Comparison of ENCODE assay signal across 14 cellular contexts in the genomic region with DNA sequence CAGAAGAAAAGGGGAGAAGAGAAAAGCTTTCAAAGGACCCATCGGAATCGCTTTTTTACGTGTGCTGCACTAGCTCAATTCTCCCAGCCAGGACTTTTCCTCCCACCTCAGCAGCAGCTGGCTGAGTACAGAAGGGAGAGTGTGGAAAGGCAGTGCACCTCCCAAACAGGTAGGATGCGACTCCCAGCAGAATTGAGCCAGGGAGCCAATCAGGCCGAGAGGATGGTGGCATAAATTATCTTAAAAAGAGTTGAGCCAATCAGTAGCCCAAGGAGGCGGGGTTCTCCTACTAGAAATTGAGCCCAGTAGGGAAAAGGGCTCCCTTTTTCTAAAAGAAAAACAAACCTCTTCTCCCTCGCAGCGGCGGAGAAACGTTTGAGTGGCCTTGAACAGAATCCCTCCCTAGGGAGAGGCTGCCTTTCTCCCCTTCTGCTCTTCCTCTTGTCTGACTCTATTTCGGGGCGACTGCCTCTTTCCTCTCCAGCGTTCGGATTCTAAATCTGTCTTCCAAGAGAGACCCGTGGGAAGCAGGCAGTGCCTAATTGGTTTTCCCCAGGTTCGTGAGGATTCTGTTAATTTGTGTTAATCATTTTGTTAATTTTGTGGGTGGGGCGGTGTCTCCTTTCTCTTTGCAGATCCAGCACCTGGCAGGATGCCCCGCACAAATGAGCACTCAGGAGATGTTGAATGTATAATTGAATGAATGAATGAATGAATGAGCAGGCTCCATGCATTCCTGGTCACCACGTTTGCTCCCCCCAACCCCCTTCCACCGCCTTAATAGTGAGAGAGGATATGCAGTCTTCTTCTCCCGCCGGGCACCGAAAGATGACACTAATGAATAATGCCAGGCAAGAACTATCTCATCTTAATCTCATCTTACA. TPM values are rescaled to one million over a fixed set of nuclear protein-coding genes. Genes with fewer than 3 reads are reported as not detected.
DNase-seq lines count a peak whose midpoint lies in the region; ATAC-seq, FAIRE-seq and TF ChIP-seq lines count a peak whose summit lies in the region.
"Had no signal": no experiment of that assay in that cellular context is flagged by ENCODE, and none has a peak within 500 bp of the region (broad histone marks: within the 10 kb centered on the region; RNA-seq: fewer than 3 reads in every experiment).

Gene GABRG1 (minus strand): TSS at position 183 of the 884 bp plus-strand sequence. CDS start 141 bp downstream, at position 42.

- H2AFZ ChIP-seq in neuronal stem cell (ENCODE audit: low read length) (peak within 1 kb of the TSS; percentile 23), PC-3 (ENCODE audit: low read length) (no peak within 1 kb of the TSS)

- H3K18ac ChIP-seq in neuronal stem cell (ENCODE audit: low read length): no peak within 1 kb of the TSS

- no peak within 1 kb of the TSS for H3K4ac ChIP-seq in neuronal stem cell (ENCODE audit: low read length)

- POLR2A ChIA-PET in PC-3 (lab: Charles Lee; ENCODE audit: unreplicated experiment): no interaction called here

- no peak within 1 kb of the TSS for H3K27ac Mint-ChIP-seq in natural killer cell treated with Interleukin-12 subunit alpha and Interleukin-12 subunit beta and Interleukin-15 and Interleukin-18, amount 100 ng/mL, for 72 hours

- H2BK5ac ChIP-seq in neuronal stem cell (ENCODE audit: low read length): no peak within 1 kb of the TSS

- no peak within 1 kb of the TSS for H2BK15ac ChIP-seq in neuronal stem cell (ENCODE audit: low read length)

- no peak for FAIRE-seq in frontal cortex (lab: Jason Lieb, UNC)

- no peak within 1 kb of the TSS for H2AK5ac ChIP-seq in neuronal stem cell (ENCODE audit: low read depth, low read length)

- DNase-seq in COR-L47 (lab: John Stamatoyannopoulos, UW) (peak; percentile 37), NCI-H2171 (lab: John Stamatoyannopoulos, UW) (peak; percentile 47), frontal cortex (ENCODE audit: low spot score in 2 of 2) (no peak), neuronal stem cell (ENCODE audit: low spot score) (peak; percentile 15), PC-3 (no peak), NCI-H1048 (lab: John Stamatoyannopoulos, UW) (no peak)
- DNase-seq in natural killer cell treated with Interleukin-12 subunit alpha and Interleukin-12 subunit beta and Interleukin-15 and Interleukin-18, amount 100 ng/mL, for 72 hours (ENCODE audit: low spot score): no peak
- no peak for DNase-seq in activated T-cell treated with anti-CD3 and anti-CD28 coated beads, Interleukin-2, amount 50 U/mL, for 4 hours
- DNase-seq: activated CD4-positive, alpha-beta T cell treated with anti-CD3 and anti-CD28 coated beads for 1 hour; HCEC 1CT; NCI-H2227 treated with DMSO at 0.1 percent for 48 hours had no signal

- no peak within 1 kb of the TSS for H3K14ac ChIP-seq in neuronal stem cell (ENCODE audit: low read length)

- BruUV-seq in PC-3 (replicated peaks; lab: Mats Ljungman, UMichigan): no TSS peak

- no peak for ATAC-seq in natural killer cell treated with Interleukin-12 subunit alpha and Interleukin-12 subunit beta and Interleukin-15 and Interleukin-18, amount 100 ng/mL, for 72 hours
- ATAC-seq in PC-3: no peak
- no peak for ATAC-seq in activated T-cell treated with anti-CD3 and anti-CD28 coated beads, Interleukin-2, amount 50 U/mL, for 4 hours
- ATAC-seq: sciatic nerve had no signal

- intact Hi-C loops in PC-3 (cut with micrococcal nuclease): no loop called here

- H2BK120ac ChIP-seq in neuronal stem cell (ENCODE audit: low read depth, low read length): no peak within 1 kb of the TSS

- H3K9me3 ChIP-seq in neuronal stem cell (replicated peaks in 1 of 2; ENCODE audit: control insufficient read depth in 2 of 2, insufficient read depth in 1 of 2, low read depth in 1 of 2, low read length in 2 of 2) (no peaks in the 10 kb centered on the region), PC-3 (ENCODE audit: low read length) (no peaks in the 10 kb centered on the region)
- H3K9me3 ChIP-seq: SJSA1 had no signal

- H3K4me3 ChIP-seq in neuronal stem cell (ENCODE audit: low read length in 2 of 2) (peak within 1 kb of the TSS in 1 of 2 donors; percentile 57), PC-3 (ENCODE audit: low read length) (no peak within 1 kb of the TSS)
- H3K4me3 ChIP-seq: SJSA1 had no signal

- no peak within 1 kb of the TSS for H3K23ac ChIP-seq in neuronal stem cell (ENCODE audit: low read depth, low read length, poor library complexity)

- peaks cover 0 to 19% (median 6%) of the 10 kb centered on the region in 3 experiments for H3K27me3 ChIP-seq in neuronal stem cell (ENCODE audit: control insufficient read depth in 3 of 3, insufficient read depth in 3 of 3, low read depth in 1 of 3, low read length in 3 of 3)
- 0 out of 2 replicates have a peak, but pooled peaks cover 11% of the 10 kb centered on the region for H3K27me3 ChIP-seq in PC-3 (ENCODE audit: low read length)
- H3K27me3 ChIP-seq: SJSA1 had no signal

- no peak within 1 kb of the TSS for H3K4me3 Mint-ChIP-seq in natural killer cell treated with Interleukin-12 subunit alpha and Interleukin-12 subunit beta and Interleukin-15 and Interleukin-18, amount 100 ng/mL, for 72 hours
- no peak within 1 kb of the TSS for H3K4me3 Mint-ChIP-seq in activated T-cell treated with anti-CD3 and anti-CD28 coated beads, Interleukin-2, amount 50 U/mL, for 4 hours

- no peaks in the 10 kb centered on the region for H3K36me3 Mint-ChIP-seq in natural killer cell treated with Interleukin-12 subunit alpha and Interleukin-12 subunit beta and Interleukin-15 and Interleukin-18, amount 100 ng/mL, for 72 hours
- H3K36me3 Mint-ChIP-seq in activated T-cell treated with anti-CD3 and anti-CD28 coated beads, Interleukin-2, amount 50 U/mL, for 4 hours (ENCODE audit: insufficient read depth): no peaks in the 10 kb centered on the region

- no CpG with 5 or more reads among the region's 23 CpGs for WGBS in neuronal stem cell (ENCODE audit: extremely low coverage in 2 of 2, insufficient read length in 2 of 2, insufficient replicate concordance in 1 of 2), 2 donors

- H3K79me2 ChIP-seq in PC-3 (ENCODE audit: low read length): no peaks in the 10 kb centered on the region

- H4K91ac ChIP-seq in neuronal stem cell (ENCODE audit: low read depth, low read length, poor library complexity): no peak within 1 kb of the TSS

- no peaks in the 10 kb centered on the region for H3K9me2 ChIP-seq in PC-3 (replicated peaks; ENCODE audit: low read length)

- no peak within 1 kb of the TSS for H2BK12ac ChIP-seq in neuronal stem cell (ENCODE audit: low read length)

- no peaks in the 10 kb centered on the region for H3K79me1 ChIP-seq in neuronal stem cell (ENCODE audit: low read depth, low read length)

- H3K27ac ChIP-seq in neuronal stem cell (replicated peaks; ENCODE audit: low read length): no peak within 1 kb of the TSS
- H3K27ac ChIP-seq in PC-3 (ENCODE audit: low read length): no peak within 1 kb of the TSS
- H3K27ac ChIP-seq: SJSA1 had no signal

- CTCF ChIA-PET in PC-3 (lab: Charles Lee): no interaction called here

- peaks cover 20% of the 10 kb centered on the region for H3K9me3 Mint-ChIP-seq in natural killer cell treated with Interleukin-12 subunit alpha and Interleukin-12 subunit beta and Interleukin-15 and Interleukin-18, amount 100 ng/mL, for 72 hours
- H3K9me3 Mint-ChIP-seq in activated T-cell treated with anti-CD3 and anti-CD28 coated beads, Interleukin-2, amount 50 U/mL, for 4 hours: peaks cover 2% of the 10 kb centered on the region

- H3K4me1 ChIP-seq in neuronal stem cell (ENCODE audit: control insufficient read depth in 2 of 2, insufficient read depth in 1 of 2, low read depth in 1 of 2, low read length in 2 of 2): peaks cover 0 to 6% of the 10 kb centered on the region in 2 donors
- no peaks in the 10 kb centered on the region for H3K4me1 ChIP-seq in PC-3 (ENCODE audit: insufficient read depth, low read length)
- H3K4me1 ChIP-seq: SJSA1 had no signal

- H4K8ac ChIP-seq in neuronal stem cell (ENCODE audit: low read depth, low read length): no peak within 1 kb of the TSS

- H4K20me1 ChIP-seq in PC-3 (ENCODE audit: low read length): no peaks in the 10 kb centered on the region

- H3K4me1 Mint-ChIP-seq in natural killer cell treated with Interleukin-12 subunit alpha and Interleukin-12 subunit beta and Interleukin-15 and Interleukin-18, amount 100 ng/mL, for 72 hours (ENCODE audit: low read depth in 2 of 2): no peaks in the 10 kb centered on the region
- H3K4me1 Mint-ChIP-seq in activated T-cell treated with anti-CD3 and anti-CD28 coated beads, Interleukin-2, amount 50 U/mL, for 4 hours (ENCODE audit: low read depth): no peaks in the 10 kb centered on the region

- H3K9ac ChIP-seq in neuronal stem cell (ENCODE audit: low read depth, low read length, poor library complexity) (no peak within 1 kb of the TSS), PC-3 (ENCODE audit: low read length) (no peak within 1 kb of the TSS)

- TF ChIP-seq CTCF in PC-3 (conservative IDR thresholded peaks at IDR 0.05; ENCODE audit: low read depth, low read length): no peak

- H3K4me2 ChIP-seq in neuronal stem cell (ENCODE audit: insufficient read depth, low read length, poor library complexity, severe bottlenecking) (peak within 1 kb of the TSS; percentile 34), PC-3 (ENCODE audit: low read length) (no peak within 1 kb of the TSS)

- H3K27me3 Mint-ChIP-seq in natural killer cell treated with Interleukin-12 subunit alpha and Interleukin-12 subunit beta and Interleukin-15 and Interleukin-18, amount 100 ng/mL, for 72 hours: no peaks in the 10 kb centered on the region
- H3K27me3 Mint-ChIP-seq in activated T-cell treated with anti-CD3 and anti-CD28 coated beads, Interleukin-2, amount 50 U/mL, for 4 hours (ENCODE audit: low read depth): no peaks in the 10 kb centered on the region

- no peaks in the 10 kb centered on the region for H3F3A ChIP-seq in PC-3 (ENCODE audit: low read length, unreplicated experiment)

- H3K36me3 ChIP-seq in neuronal stem cell (replicated peaks in 1 of 2; ENCODE audit: control insufficient read depth in 2 of 2, insufficient read depth in 2 of 2, low read length in 2 of 2) (no peaks in the 10 kb centered on the region), PC-3 (ENCODE audit: low read depth, low read length) (no peaks in the 10 kb centered on the region)
- H3K36me3 ChIP-seq: SJSA1 had no signal

RNA-seq across cellular contexts. Expression of gene GABRG1, which starts in this region (rescaled TPM):
- 30.2 TPM for total RNA-seq in frontal cortex
- polyA plus RNA-seq in neuronal stem cell (2013, experiment 1 of 2): not detected
- under 0.01 TPM for polyA plus RNA-seq in neuronal stem cell (2013, experiment 2 of 2)
- not detected for total RNA-seq in natural killer cell treated with Interleukin-12 subunit alpha and Interleukin-12 subunit beta and Interleukin-15 and Interleukin-18, amount 100 ng/mL, for 72 hours
- total RNA-seq in PC-3 (2014; rRNA removed): not detected in 2 replicates
- not detected for total RNA-seq in activated T-cell treated with anti-CD3 and anti-CD28 coated beads, Interleukin-2, amount 50 U/mL, for 4 hours
- total RNA-seq: chondrocyte, SJSA1 had no signal

Comparison
In these comparisons a context has a peak if more than half of its experiments do, and no peak if none do; other contexts are left out.
1. RNA of gene GABRG1 (total RNA-seq): 30.2 TPM in frontal cortex (single experiment); not detected in natural killer cell treated with Interleukin-12 subunit alpha and Interleukin-12 subunit beta and Interleukin-15 and Interleukin-18, amount 100 ng/mL, for 72 hours, not detected in PC-3 and not detected in activated T-cell treated with anti-CD3 and anti-CD28 coated beads, Interleukin-2, amount 50 U/mL, for 4 hours; every median in the first group is over 10 times any median in the second.
2. DNase-seq: peak in COR-L47 (single experiment), NCI-H2171 (single experiment) and neuronal stem cell (single experiment); none in frontal cortex (0 of 2), natural killer cell treated with Interleukin-12 subunit alpha and Interleukin-12 subunit beta and Interleukin-15 and Interleukin-18, amount 100 ng/mL, for 72 hours (single experiment), PC-3 (single experiment), NCI-H1048 (single experiment) and activated T-cell treated with anti-CD3 and anti-CD28 coated beads, Interleukin-2, amount 50 U/mL, for 4 hours (single experiment).